ENCODE assay signal across 1 cellular context in the genomic region with DNA sequence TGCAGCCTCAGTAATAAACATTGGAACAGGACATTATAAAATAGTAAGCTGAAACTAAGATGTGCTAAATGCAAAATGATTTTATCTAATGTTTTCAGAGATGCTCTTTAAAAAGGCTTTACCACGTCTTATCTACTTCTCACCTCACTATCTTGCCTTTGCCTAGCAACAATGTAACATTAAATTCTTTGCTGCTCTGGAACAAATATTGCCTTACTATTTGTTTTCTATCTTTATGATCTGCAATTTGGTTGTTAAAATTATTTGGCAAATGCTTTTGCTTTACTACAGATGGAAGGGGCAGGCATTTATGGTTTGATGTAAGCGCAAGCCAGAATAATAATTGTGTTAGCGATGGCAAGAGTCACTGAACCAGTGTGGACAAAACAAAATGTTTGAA.
TF ChIP-seq lines count a peak whose summit lies in the region.

No MANE protein-coding gene starts in this region.

TF ChIP-seq in GM23338, 12 proteins besides CTCF, POLR2A, EP300 and RAD21 (continued from another document):
- TF ChIP-seq, protein P1, sequence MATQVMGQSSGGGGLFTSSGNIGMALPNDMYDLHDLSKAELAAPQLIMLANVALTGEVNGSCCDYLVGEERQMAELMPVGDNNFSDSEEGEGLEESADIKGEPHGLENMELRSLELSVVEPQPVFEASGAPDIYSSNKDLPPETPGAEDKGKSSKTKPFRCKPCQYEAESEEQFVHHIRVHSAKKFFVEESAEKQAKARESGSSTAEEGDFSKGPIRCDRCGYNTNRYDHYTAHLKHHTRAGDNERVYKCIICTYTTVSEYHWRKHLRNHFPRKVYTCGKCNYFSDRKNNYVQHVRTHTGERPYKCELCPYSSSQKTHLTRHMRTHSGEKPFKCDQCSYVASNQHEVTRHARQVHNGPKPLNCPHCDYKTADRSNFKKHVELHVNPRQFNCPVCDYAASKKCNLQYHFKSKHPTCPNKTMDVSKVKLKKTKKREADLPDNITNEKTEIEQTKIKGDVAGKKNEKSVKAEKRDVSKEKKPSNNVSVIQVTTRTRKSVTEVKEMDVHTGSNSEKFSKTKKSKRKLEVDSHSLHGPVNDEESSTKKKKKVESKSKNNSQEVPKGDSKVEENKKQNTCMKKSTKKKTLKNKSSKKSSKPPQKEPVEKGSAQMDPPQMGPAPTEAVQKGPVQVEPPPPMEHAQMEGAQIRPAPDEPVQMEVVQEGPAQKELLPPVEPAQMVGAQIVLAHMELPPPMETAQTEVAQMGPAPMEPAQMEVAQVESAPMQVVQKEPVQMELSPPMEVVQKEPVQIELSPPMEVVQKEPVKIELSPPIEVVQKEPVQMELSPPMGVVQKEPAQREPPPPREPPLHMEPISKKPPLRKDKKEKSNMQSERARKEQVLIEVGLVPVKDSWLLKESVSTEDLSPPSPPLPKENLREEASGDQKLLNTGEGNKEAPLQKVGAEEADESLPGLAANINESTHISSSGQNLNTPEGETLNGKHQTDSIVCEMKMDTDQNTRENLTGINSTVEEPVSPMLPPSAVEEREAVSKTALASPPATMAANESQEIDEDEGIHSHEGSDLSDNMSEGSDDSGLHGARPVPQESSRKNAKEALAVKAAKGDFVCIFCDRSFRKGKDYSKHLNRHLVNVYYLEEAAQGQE (IDR thresholded peaks at IDR 0.05; ENCODE audit: unreplicated experiment) = no peak
- TF ChIP-seq NANOG (IDR thresholded peaks at IDR 0.05; ENCODE audit: borderline replicate concordance) (no peak), ZNF331 (CRISPR knock-in tag; IDR thresholded peaks at IDR 0.05; ENCODE audit: low read depth) (no peak), ZNF114 (CRISPR knock-in tag; IDR thresholded peaks at IDR 0.05) (no peak), EZH2phosphoT487 (IDR thresholded peaks at IDR 0.05; ENCODE audit: unreplicated experiment) (no peak), POLR2AphosphoS5 (IDR thresholded peaks at IDR 0.05; ENCODE audit: low read depth) (no peak), STAT1 (IDR thresholded peaks at IDR 0.05; ENCODE audit: unreplicated experiment) (no peak), ZNF462 (CRISPR knock-in tag; IDR thresholded peaks at IDR 0.05) (no peak)
